ENCODE assay signal across 8 cellular contexts in genomic region chr18:3606863-3607262, GRCh38.
DNase-seq lines count a peak whose midpoint lies in the region; ATAC-seq, FAIRE-seq and TF ChIP-seq lines count a peak whose summit lies in the region.
"Not testable (repeated sequence)": the region's sequence is repeated elsewhere in the genome, so short reads cannot be mapped to it uniquely, and the experiment has no call there.

No MANE protein-coding gene starts in this region.

- intact Hi-C loops in Panc1 (cut with micrococcal nuclease; ENCODE audit: unreplicated experiment); esophagus squamous epithelium (cut with DNase I); HepG2 (cut with micrococcal nuclease; ENCODE audit: unreplicated experiment): not testable (repeated sequence)
- intact Hi-C loops in sigmoid colon (cut with DNase I), result loop anchor here (5.0 kb wide), 1 partner anchor 55 kb away; no protein-coding TSS in a partner anchor

- not testable (repeated sequence) for FAIRE-seq in HepG2 (lab: Jason Lieb, UNC)

- not testable (repeated sequence) for TF ChIP-seq RAD21 in HepG2 (CRISPR knock-in tag; IDR thresholded peaks at IDR 0.05)

- not testable (repeated sequence) for TF ChIP-seq POLR2A in esophagus squamous epithelium (IDR thresholded peaks at IDR 0.05); HepG2 (IDR thresholded peaks at IDR 0.05; ENCODE audit: insufficient read depth in 1 of 2, low read depth in 2 of 2, low read length in 2 of 2); sigmoid colon (IDR thresholded peaks at IDR 0.05)

- not testable (repeated sequence) for H3K27ac Mint-ChIP-seq in activated CD4-positive, alpha-beta memory T cell treated with anti-CD3 and anti-CD28 coated beads, Interleukin-2, amount 10 ng/mL, durations not matched to agents 7 days and 5 days; type B pancreatic cell
- H3K27ac Mint-ChIP-seq in brain, result peak overlapping the region in 2 of 5 experiments; percentile 32 to 59

- DNase-seq in DND-41 (peak; percentile 23), sigmoid colon (peak; percentile 59)
- DNase-seq in Panc1 (ENCODE audit: low read depth, low spot score); activated CD4-positive, alpha-beta memory T cell treated with anti-CD3 and anti-CD28 coated beads, Interleukin-2, amount 10 ng/mL, durations not matched to agents 7 days and 5 days; esophagus squamous epithelium (lab: John Stamatoyannopoulos, UW); HepG2 (ENCODE audit: low spot score); type B pancreatic cell (ENCODE audit: extremely low spot score, unreplicated experiment): not testable (repeated sequence)

- H3K4me3 ChIP-seq in DND-41 (ENCODE audit: low read depth in 1 of 2, low read length in 2 of 2), result 0 out of 4 replicates have a peak overlapping the region, but pooled peaks of 1 of the 2 experiments have one; percentile 21
- peak overlapping the region; percentile 57 to 72; a peak in 3 of 4 replicates for H3K4me3 ChIP-seq in Panc1 (ENCODE audit: low read depth in 2 of 2, low read length in 2 of 2)
- not testable (repeated sequence) for H3K4me3 ChIP-seq in esophagus squamous epithelium; HepG2 (replicated peaks in 1 of 3; ENCODE audit: insufficient read depth in 1 of 3, low read depth in 2 of 3, low read length in 3 of 3); sigmoid colon

- H3K9me3 Mint-ChIP-seq in activated CD4-positive, alpha-beta memory T cell treated with anti-CD3 and anti-CD28 coated beads, Interleukin-2, amount 10 ng/mL, durations not matched to agents 7 days and 5 days; brain; type B pancreatic cell: not testable (repeated sequence)

- peaks cover 14% of the 10 kb centered on the region for H3K36me3 Mint-ChIP-seq in activated CD4-positive, alpha-beta memory T cell treated with anti-CD3 and anti-CD28 coated beads, Interleukin-2, amount 10 ng/mL, durations not matched to agents 7 days and 5 days (ENCODE audit: low read depth)
- not testable (repeated sequence) for H3K36me3 Mint-ChIP-seq in brain, type B pancreatic cell

- in situ Hi-C loops in Panc1 (cut with HindIII; ENCODE audit: low pct_unique_long_range_greater_than_20kb, low sequenced_read_pairs), result not testable (repeated sequence)
- in situ Hi-C loops in HepG2 (cut with HindIII; ENCODE audit: extremely low pct_ligation_motif_present, low pct_unique_long_range_greater_than_20kb), result loop anchor here (25.0 kb wide), 1 partner anchor 570 kb away; no protein-coding TSS in a partner anchor

- H4K20me1 ChIP-seq in DND-41 (ENCODE audit: insufficient read depth, low read length); HepG2 (ENCODE audit: insufficient read depth, low read length): not testable (repeated sequence)

- peak overlapping the region; percentile 19 for H3K4me3 Mint-ChIP-seq in activated CD4-positive, alpha-beta memory T cell treated with anti-CD3 and anti-CD28 coated beads, Interleukin-2, amount 10 ng/mL, durations not matched to agents 7 days and 5 days
- H3K4me3 Mint-ChIP-seq in brain (peak overlapping the region in 3 of 5 experiments; percentile 21 to 48 (median 29)), type B pancreatic cell (peak overlapping the region; percentile 8)

- TF ChIP-seq CTCF in DND-41 (IDR thresholded peaks at IDR 0.05; ENCODE audit: borderline replicate concordance, extremely low read depth, low read length, poor library complexity, severe bottlenecking); Panc1 (IDR thresholded peaks at IDR 0.05); brain (conservative IDR thresholded peaks at IDR 0.05); esophagus squamous epithelium (IDR thresholded peaks at IDR 0.05); HepG2 (CRISPR knock-in tag; IDR thresholded peaks at IDR 0.05); sigmoid colon (IDR thresholded peaks at IDR 0.05); type B pancreatic cell (conservative IDR thresholded peaks at IDR 0.05): not testable (repeated sequence)

- H3K27ac ChIP-seq in DND-41 (ENCODE audit: low read length) (peak overlapping the region; percentile 97), Panc1 (ENCODE audit: low read length) (peak overlapping the region; percentile 100), esophagus squamous epithelium (peak overlapping the region in 3 of 4 donors; percentile 36 to 97 (median 94)), HepG2 (ENCODE audit: extremely low read length, insufficient read depth, low read length) (peak overlapping the region; percentile 93), sigmoid colon (peak overlapping the region; percentile 84 to 88 (median 86))

- H3K4me1 ChIP-seq in DND-41 (ENCODE audit: insufficient read depth, low read length) (peaks cover 68% of the 10 kb centered on the region), Panc1 (ENCODE audit: control insufficient read depth, insufficient read depth, low read length) (peaks cover 63% of the 10 kb centered on the region), esophagus squamous epithelium (peaks cover 13 to 46% (median 26%) of the 10 kb centered on the region in 3 donors), HepG2 (ENCODE audit: insufficient read depth, low read length) (peaks cover 74% of the 10 kb centered on the region), sigmoid colon (peaks cover 0 to 40% (median 29%) of the 10 kb centered on the region in 4 donors)

- peak overlapping the region; percentile 67 for H3K4me2 ChIP-seq in DND-41 (ENCODE audit: insufficient read depth, low read length)
- H3K4me2 ChIP-seq in HepG2 (ENCODE audit: low read depth, low read length), result not testable (repeated sequence)

- not testable (repeated sequence) for H2AFZ ChIP-seq in DND-41 (ENCODE audit: low read depth, low read length); HepG2 (ENCODE audit: low read length)

- peaks cover 24% of the 10 kb centered on the region for H3K4me1 Mint-ChIP-seq in activated CD4-positive, alpha-beta memory T cell treated with anti-CD3 and anti-CD28 coated beads, Interleukin-2, amount 10 ng/mL, durations not matched to agents 7 days and 5 days
- H3K4me1 Mint-ChIP-seq in brain (peaks cover 21% of the 10 kb centered on the region), type B pancreatic cell (ENCODE audit: unreplicated experiment) (peaks cover 20% of the 10 kb centered on the region)

- H3K27me3 ChIP-seq in DND-41 (ENCODE audit: insufficient read depth, low read length, poor library complexity); Panc1 (ENCODE audit: control insufficient read depth, insufficient read depth, low read length); esophagus squamous epithelium; HepG2 (ENCODE audit: control insufficient read depth in 1 of 2, insufficient read depth in 2 of 2, low read length in 2 of 2); sigmoid colon: not testable (repeated sequence)

- not testable (repeated sequence) for H3K9me3 ChIP-seq in DND-41 (ENCODE audit: insufficient read depth, low read length, severe bottlenecking); Panc1 (ENCODE audit: control insufficient read depth, insufficient read depth, low read depth, low read length); esophagus squamous epithelium; HepG2 (ENCODE audit: low read length); sigmoid colon

- WGBS in esophagus squamous epithelium, 2 donors, result 86 to 93% methylated on average over 9 to 10 of the region's 10 CpGs
- WGBS in HepG2 (ENCODE audit: low lambda C conversion rate), result 87% methylated on average over 10 of the region's 10 CpGs
- WGBS in sigmoid colon, 2 donors, result 79 to 88% methylated on average over 10 of the region's 10 CpGs

- TF ChIP-seq EP300 in HepG2 (IDR thresholded peaks at IDR 0.05; ENCODE audit: low read depth in 2 of 2, low read length in 2 of 2); HepG2 (CRISPR knock-in tag; IDR thresholded peaks at IDR 0.05; ENCODE audit: borderline replicate concordance); sigmoid colon (IDR thresholded peaks at IDR 0.05): not testable (repeated sequence)

- not testable (repeated sequence) for H3K27me3 Mint-ChIP-seq in activated CD4-positive, alpha-beta memory T cell treated with anti-CD3 and anti-CD28 coated beads, Interleukin-2, amount 10 ng/mL, durations not matched to agents 7 days and 5 days; brain; type B pancreatic cell

- not testable (repeated sequence) for BruUV-seq in Panc1 (replicated peaks; lab: Mats Ljungman, UMichigan); HepG2 (replicated peaks; lab: Mats Ljungman, UMichigan)

- CTCF ChIA-PET in Panc1 (lab: Charles Lee); HepG2 (lab: Yijun Ruan, JAX; ENCODE audit: low intra/inter-chr PET ratio, low total read pairs): not testable (repeated sequence)
- CTCF ChIA-PET in activated CD4-positive, alpha-beta memory T cell treated with anti-CD3 and anti-CD28 coated beads, Interleukin-2, amount 10 ng/mL, durations not matched to agents 7 days and 5 days (lab: Charles Lee), result interaction anchor here (2.3 to 3.1 kb wide), 3 partner anchors 11 to 59 kb away, joined by 7 to 51 read pairs (median 23); no protein-coding TSS in a partner anchor

- H3K9ac ChIP-seq in DND-41 (ENCODE audit: low read depth, low read length), result peak overlapping the region; percentile 64
- not testable (repeated sequence) for H3K9ac ChIP-seq in HepG2 (ENCODE audit: insufficient read depth, low read depth, low read length)

- POLR2A ChIA-PET in Panc1 (lab: Charles Lee), result interaction anchor here (0.6 to 1.1 kb wide), 2 partner anchors 17 to 226 kb away, joined by 3 to 4 read pairs; no protein-coding TSS in a partner anchor
- POLR2A ChIA-PET in activated CD4-positive, alpha-beta memory T cell treated with anti-CD3 and anti-CD28 coated beads, Interleukin-2, amount 10 ng/mL, durations not matched to agents 7 days and 5 days (lab: Charles Lee), result interaction anchor here (1.7 to 7.5 kb wide), 5 partner anchors 10 to 346 kb away, joined by 5 to 239 read pairs (median 23); partner anchors contain the start of gene TGIF1
- POLR2A ChIA-PET in HepG2 (lab: Yijun Ruan, JAX), result interaction anchor here (4.1 to 4.8 kb wide), 4 partner anchors 11 to 59 kb away, joined by 28 to 52 read pairs (median 42); no protein-coding TSS in a partner anchor

- H3K79me2 ChIP-seq in DND-41 (ENCODE audit: insufficient read depth, low read length); HepG2 (ENCODE audit: insufficient read depth, low read length): not testable (repeated sequence)

- not testable (repeated sequence) for H3K36me3 ChIP-seq in DND-41 (ENCODE audit: insufficient read depth, low read length); Panc1 (ENCODE audit: control insufficient read depth, insufficient read depth, low read length); esophagus squamous epithelium; HepG2 (replicated peaks in 1 of 2; ENCODE audit: control insufficient read depth in 1 of 2, insufficient read depth in 2 of 2, low read length in 2 of 2); sigmoid colon

- not testable (repeated sequence) for ATAC-seq in DND-41 (ENCODE audit: insufficient read depth, low read depth); Panc1; HepG2
